Comparison of ENCODE assay signal across 30 cellular contexts in genomic region chr5:1333986-1334385, GRCh38. TPM values are rescaled to one million over a fixed set of nuclear protein-coding genes. Genes with fewer than 3 reads are reported as not detected.
"Had no signal": no experiment of that assay in that cellular context is flagged by ENCODE, and none has a peak within 500 bp of the region (broad histone marks: within the 10 kb centered on the region; RNA-seq: fewer than 3 reads in every experiment).

No MANE protein-coding gene starts in this region.

- H3K9me3 ChIP-seq: esophagus muscularis mucosa, gastroesophageal sphincter, heart right ventricle, left ventricle myocardium inferior, prostate gland, right atrium auricular region, thoracic aorta, tibial nerve, vagina had no signal

- H3K4me3 ChIP-seq: coronary artery, esophagus muscularis mucosa, gastroesophageal sphincter, heart right ventricle, left ventricle myocardium inferior, lung, neural progenitor cell, prostate gland, right atrium auricular region, skin epidermis, thoracic aorta, tibial nerve, vagina had no signal

- H3K4me1 Mint-ChIP-seq: nephron, neural progenitor cell had no signal

- H3K27ac Mint-ChIP-seq: nephron; neural progenitor cell; stimulated activated naive B cell treated with anti-CD40 and anti-IgM and Interleukin-4, amounts not matched to agents 10 μg/mL and 1 μg/mL and 100 μg/mL, for 72 hours; stimulated activated naive CD8-positive, alpha-beta T cell treated with anti-CD3 and anti-CD28 coated beads, Interleukin-15, Interleukin-2, amounts not matched to agents 100 ng/mL and 50 ng/mL, for 24 hours had no signal

- DNase-seq: effector memory CD4-positive, alpha-beta T cell; glutamatergic neuron; heart right ventricle; hippocampal formation; kidney glomerular epithelial cell; left colon; left ventricle myocardium inferior; stimulated activated CD4-positive, alpha-beta T cell treated with anti-CD3 and anti-CD28 coated beads, Interleukin-15, amount 100 ng/mL, for 24 hours; stimulated activated CD4-positive, alpha-beta T cell treated with anti-CD3 and anti-CD28 coated beads, Interleukin-2, amount 100 ng/mL, for 48 hours; stimulated activated naive B cell treated with anti-CD40 and anti-IgM and Interleukin-4, amounts not matched to agents 10 μg/mL and 1 μg/mL and 100 μg/mL, for 72 hours had no signal

- H3K4me1 ChIP-seq: gastroesophageal sphincter, heart right ventricle, neural progenitor cell, prostate gland had no signal

- H3K27me3 ChIP-seq: esophagus muscularis mucosa, foreskin keratinocyte, gastroesophageal sphincter, heart right ventricle, neural progenitor cell, right atrium auricular region, tibial nerve, vagina had no signal

- H3K9me3 Mint-ChIP-seq: memory B cell; nephron; neural progenitor cell; stimulated activated naive B cell treated with anti-CD40 and anti-IgM and Interleukin-4, amounts not matched to agents 10 μg/mL and 1 μg/mL and 100 μg/mL, for 72 hours; stimulated activated naive CD8-positive, alpha-beta T cell treated with anti-CD3 and anti-CD28 coated beads, Interleukin-15, Interleukin-2, amounts not matched to agents 100 ng/mL and 50 ng/mL, for 24 hours had no signal

- H3K4me3 Mint-ChIP-seq: memory B cell; nephron; neural progenitor cell; stimulated activated naive B cell treated with anti-CD40 and anti-IgM and Interleukin-4, amounts not matched to agents 10 μg/mL and 1 μg/mL and 100 μg/mL, for 72 hours; stimulated activated naive CD8-positive, alpha-beta T cell treated with anti-CD3 and anti-CD28 coated beads, Interleukin-15, Interleukin-2, amounts not matched to agents 100 ng/mL and 50 ng/mL, for 24 hours had no signal

- H3K36me3 ChIP-seq: neural progenitor cell had no signal

- H3K27me3 Mint-ChIP-seq: memory B cell; stimulated activated naive B cell treated with anti-CD40 and anti-IgM and Interleukin-4, amounts not matched to agents 10 μg/mL and 1 μg/mL and 100 μg/mL, for 72 hours; stimulated activated naive CD8-positive, alpha-beta T cell treated with anti-CD3 and anti-CD28 coated beads, Interleukin-15, Interleukin-2, amounts not matched to agents 100 ng/mL and 50 ng/mL, for 24 hours had no signal

- H3K27ac ChIP-seq: coronary artery, esophagus muscularis mucosa, foreskin keratinocyte, gastroesophageal sphincter, heart right ventricle, left ventricle myocardium inferior, neural progenitor cell, prostate gland, right atrium auricular region, skin epidermis, thoracic aorta, tibial nerve, vagina had no signal

- ATAC-seq: foreskin keratinocyte; gastroesophageal sphincter; heart right ventricle; left colon; stimulated activated naive B cell treated with anti-CD40 and anti-IgM and Interleukin-4, amounts not matched to agents 10 μg/mL and 1 μg/mL and 100 μg/mL, for 72 hours had no signal

RNA-seq across cellular contexts. Expression of gene TERT, which starts 39.1 kb away (rescaled TPM):
- total RNA-seq: endothelial cell of umbilical vein, epithelial cell of proximal tubule, esophagus muscularis mucosa, fibroblast of lung, gastroesophageal sphincter, heart right ventricle, left ventricle myocardium inferior, lung, osteocyte, right atrium auricular region, thoracic aorta, tibial nerve, ureter, vagina had no signal
- polyA plus RNA-seq: fibroblast of lung, foreskin keratinocyte, heart right ventricle had no signal
